Comparison of ENCODE assay signal across 8 cellular contexts in genomic region chr10:79316671-79317431, GRCh38. TPM values are rescaled to one million over a fixed set of nuclear protein-coding genes. Genes with fewer than 3 reads are reported as not detected.
DNase-seq lines count a peak whose midpoint lies in the region; ATAC-seq and TF ChIP-seq lines count a peak whose summit lies in the region.

No MANE protein-coding gene starts in this region.

- no peaks in the 10 kb centered on the region for H3K27me3 ChIP-seq in thymus (ENCODE audit: control insufficient read depth, insufficient read depth)

- H3K4me3 ChIP-seq in AG10803 (ENCODE audit: low read length) = no peak overlapping the region
- no peak overlapping the region for H3K4me3 ChIP-seq in OCI-LY7 (ENCODE audit: low read depth, low read length, poor library complexity, severe bottlenecking)
- H3K4me3 ChIP-seq in thymus (ENCODE audit: low read length) = no peak overlapping the region

- H4K20me1 ChIP-seq in OCI-LY7 (ENCODE audit: insufficient read depth, low read length) = no peaks in the 10 kb centered on the region

- WGBS in thymus = 20% methylated on average over 13 of the region's 13 CpGs

- DNase-seq in AG10803 (ENCODE audit: low read depth) = peak; percentile 25
- DNase-seq in OCI-LY7 (ENCODE audit: low spot score) = peak; percentile 72
- no peak for DNase-seq in effector memory CD8-positive, alpha-beta T cell
- DNase-seq in occipital lobe (lab: John Stamatoyannopoulos, UW) = no peak
- no peak for DNase-seq in NCI-H524 (lab: John Stamatoyannopoulos, UW)

- no TSS peak for BruUV-seq in OCI-LY7 (replicated peaks; lab: Mats Ljungman, UMichigan)

- peak overlapping the region; percentile 79 to 94 for H3K27ac Mint-ChIP-seq in effector memory CD8-positive, alpha-beta T cell

- H3K4me1 Mint-ChIP-seq in effector memory CD8-positive, alpha-beta T cell (ENCODE audit: low read depth in 2 of 2) = peaks cover 51 to 57% of the 10 kb centered on the region in 2 donors

- H3K27me3 Mint-ChIP-seq in effector memory CD8-positive, alpha-beta T cell = no peaks in the 10 kb centered on the region

- H3K4me1 ChIP-seq in OCI-LY7 (ENCODE audit: insufficient read depth, low read length, poor library complexity, severe bottlenecking) = peaks cover 28% of the 10 kb centered on the region
- peaks cover 39% of the 10 kb centered on the region for H3K4me1 ChIP-seq in thymus (ENCODE audit: control insufficient read depth, insufficient read depth, low read length)

- TF ChIP-seq CTCF in AG10803 (conservative IDR thresholded peaks at IDR 0.05; ENCODE audit: low read length) (no peak; the same call in 1 of the 2 replicates), OCI-LY7 (conservative IDR thresholded peaks at IDR 0.05; ENCODE audit: low read length) (peak; percentile 41)

- ATAC-seq in GM18519 (IDR thresholded peaks at IDR 0.05; ENCODE audit: low FRiP score, unreplicated experiment) (peak; percentile 72), HG02885 (IDR thresholded peaks at IDR 0.05; ENCODE audit: poor library complexity, unreplicated experiment) (peak; percentile 74)
- peak; percentile 41 for ATAC-seq in effector memory CD8-positive, alpha-beta T cell (replicated peaks)

- no peak overlapping the region for H2AFZ ChIP-seq in OCI-LY7 (ENCODE audit: low read length)

- intact Hi-C loops in OCI-LY7 (cut with micrococcal nuclease; ENCODE audit: unreplicated experiment) = no loop called here

- CTCF ChIA-PET in OCI-LY7 (lab: Charles Lee; ENCODE audit: unreplicated experiment) = no interaction called here

- H3K36me3 Mint-ChIP-seq in effector memory CD8-positive, alpha-beta T cell (ENCODE audit: insufficient read depth) = peaks cover 31% of the 10 kb centered on the region

- H3K36me3 ChIP-seq in OCI-LY7 (ENCODE audit: insufficient read depth, low read length) = peaks cover 23% of the 10 kb centered on the region; the same call in 1 of the 2 replicates
- peaks cover 32% of the 10 kb centered on the region for H3K36me3 ChIP-seq in thymus (ENCODE audit: control insufficient read depth, insufficient read depth)

- POLR2A ChIA-PET in OCI-LY7 (lab: Charles Lee) = interaction anchor here (1.1 kb wide), 1 partner anchor 15 kb away, joined by 7 read pairs; no protein-coding TSS in a partner anchor

- H3K9me2 ChIP-seq in OCI-LY7 (ENCODE audit: insufficient read depth, low read length) = no peaks in the 10 kb centered on the region

- no peaks in the 10 kb centered on the region for H3K79me2 ChIP-seq in OCI-LY7 (ENCODE audit: insufficient read depth, low read depth, low read length)

- H3K9me3 ChIP-seq in OCI-LY7 (ENCODE audit: low read length) (no peaks in the 10 kb centered on the region), thymus (ENCODE audit: control insufficient read depth) (no peaks in the 10 kb centered on the region)

- peak overlapping the region; percentile 58 to 80 for H3K4me3 Mint-ChIP-seq in effector memory CD8-positive, alpha-beta T cell

- peak overlapping the region; percentile 26 for H3K27ac ChIP-seq in OCI-LY7 (ENCODE audit: low read depth, low read length, poor library complexity, severe bottlenecking)
- H3K27ac ChIP-seq in thymus (ENCODE audit: low read depth) = peak overlapping the region; percentile 26

- no peaks in the 10 kb centered on the region for H3K9me3 Mint-ChIP-seq in effector memory CD8-positive, alpha-beta T cell

- peak overlapping the region; percentile 58 for H3K4me2 ChIP-seq in OCI-LY7 (ENCODE audit: low read length)

RNA-seq across cellular contexts. Expression of gene PPIF, which starts 30.4 kb away (rescaled TPM):
- 44.8 and 55.7 TPM in 2 replicates for total RNA-seq in OCI-LY7 (2014; rRNA removed; shearing (Covaris generic))
- 103 and 121 TPM in 2 replicates for total RNA-seq in OCI-LY7 (2022)
- polyA plus RNA-seq in thymus = 34.9 TPM
- 5.8 TPM for total RNA-seq in occipital lobe

Comparison
In these comparisons a context has a peak if more than half of its experiments do, and no peak if none do; other contexts are left out.
1. DNase-seq: peak in AG10803 (single experiment) and OCI-LY7 (single experiment); none in effector memory CD8-positive, alpha-beta T cell (0 of 3), occipital lobe (single experiment) and NCI-H524 (0 of 2).
2. Peak in every context shown above with its lines, with median percentiles within 50 percentile points of each other: ATAC-seq.